ENCODE assay signal across 8 cellular contexts in genomic region chr3:183253961-183254815, GRCh38. TPM values are rescaled to one million over a fixed set of nuclear protein-coding genes. Genes with fewer than 3 reads are reported as not detected.
DNase-seq lines count a peak whose midpoint lies in the region; TF ChIP-seq lines count a peak whose summit lies in the region.

No MANE protein-coding gene starts in this region.

- no peaks in the 10 kb centered on the region for H3K9me3 ChIP-seq in suprapubic skin

- peaks cover 10% of the 10 kb centered on the region for H3K27me3 Mint-ChIP-seq in T-helper 2 cell treated with Interferon-gamma antibody and Interleukin-4, amounts not matched to agents 5 μg/mL and 100 μg/mL, for 36 hours (ENCODE audit: low read depth)

- peak; percentile 38 to 57 for DNase-seq in AML-193 (lab: John Stamatoyannopoulos, UW)
- peak; percentile 84 for DNase-seq in H7
- DNase-seq in T-helper 2 cell treated with Interferon-gamma antibody and Interleukin-4, amounts not matched to agents 5 μg/mL and 100 μg/mL, for 36 hours (ENCODE audit: low spot score): peak; percentile 32
- DNase-seq in ecto neural progenitor cell (ENCODE audit: low spot score): peak; percentile 76
- DNase-seq in lung microvascular endothelial cell (ENCODE audit: low read depth in 2 of 2): peak; percentile 59 to 72
- no peak for DNase-seq in suprapubic skin (ENCODE audit: low spot score in 2 of 2)
- DNase-seq in hippocampal formation (lab: John Stamatoyannopoulos, UW): no peak
- no peak for DNase-seq in COLO829 (ENCODE audit: low spot score)

- TF ChIP-seq POLR2A in suprapubic skin (IDR thresholded peaks at IDR 0.05): no peak

- TF ChIP-seq EP300 in suprapubic skin (IDR thresholded peaks at IDR 0.05): no peak

- H3K36me3 ChIP-seq in H7 (replicated peaks; ENCODE audit: control insufficient read depth, insufficient read depth, low read length) (no peaks in the 10 kb centered on the region; the same call in 1 of the 2 replicates), suprapubic skin (no peaks in the 10 kb centered on the region)

- H3K4me1 ChIP-seq in suprapubic skin: peaks cover 20% of the 10 kb centered on the region

- 5% methylated on average over 16 of the region's 109 CpGs for WGBS in suprapubic skin

- no peak overlapping the region for H3K27ac Mint-ChIP-seq in T-helper 2 cell treated with Interferon-gamma antibody and Interleukin-4, amounts not matched to agents 5 μg/mL and 100 μg/mL, for 36 hours

- no peak for TF ChIP-seq CTCF in suprapubic skin (IDR thresholded peaks at IDR 0.05)

- peak overlapping the region; percentile 97 for H3K27ac ChIP-seq in suprapubic skin

- H3K4me3 Mint-ChIP-seq in T-helper 2 cell treated with Interferon-gamma antibody and Interleukin-4, amounts not matched to agents 5 μg/mL and 100 μg/mL, for 36 hours: peak overlapping the region; percentile 80

- H3K4me3 ChIP-seq in H7 (ENCODE audit: insufficient read depth, low read depth, low read length) (peak overlapping the region; percentile 73), suprapubic skin (peak overlapping the region; percentile 97)

- peaks cover 3% of the 10 kb centered on the region for H3K36me3 Mint-ChIP-seq in T-helper 2 cell treated with Interferon-gamma antibody and Interleukin-4, amounts not matched to agents 5 μg/mL and 100 μg/mL, for 36 hours (ENCODE audit: low read depth)

- peaks cover 32% of the 10 kb centered on the region for H3K27me3 ChIP-seq in H7 (ENCODE audit: control insufficient read depth, insufficient read depth, low read length)
- no peaks in the 10 kb centered on the region for H3K27me3 ChIP-seq in suprapubic skin

- H3K9me3 Mint-ChIP-seq in T-helper 2 cell treated with Interferon-gamma antibody and Interleukin-4, amounts not matched to agents 5 μg/mL and 100 μg/mL, for 36 hours: no peaks in the 10 kb centered on the region

- peaks cover 11% of the 10 kb centered on the region for H3K4me1 Mint-ChIP-seq in T-helper 2 cell treated with Interferon-gamma antibody and Interleukin-4, amounts not matched to agents 5 μg/mL and 100 μg/mL, for 36 hours (ENCODE audit: low read depth)

RNA-seq across cellular contexts. Expression of gene B3GNT5, which starts 1.1 kb away (rescaled TPM):
- 3.0 and 3.7 TPM in 2 replicates for total RNA-seq in H7 (2014; rRNA removed; shearing (Covaris generic))
- 22.7 and 31.3 TPM in 2 replicates for total RNA-seq in lung microvascular endothelial cell
- 10 to 100 TPM; 14.6 to 30.8 (median 27.5) TPM for total RNA-seq in suprapubic skin

Comparison
In these comparisons a context has a peak if more than half of its experiments do, and no peak if none do; other contexts are left out.
1. DNase-seq: peak in AML-193 (2 of 2), H7 (single experiment), T-helper 2 cell treated with Interferon-gamma antibody and Interleukin-4, amounts not matched to agents 5 μg/mL and 100 μg/mL, for 36 hours (single experiment), ecto neural progenitor cell (single experiment) and lung microvascular endothelial cell (2 of 2); none in suprapubic skin (0 of 2), hippocampal formation (0 of 2) and COLO829 (single experiment).